In genomic region chr7:32126843-32127242, GRCh38 we compare ENCODE assay signal across 32 cellular contexts. TPM values are rescaled to one million over a fixed set of nuclear protein-coding genes. Genes with fewer than 3 reads are reported as not detected.
"Had no signal": no experiment of that assay in that cellular context is flagged by ENCODE, and none has a peak within 500 bp of the region (broad histone marks: within the 10 kb centered on the region; RNA-seq: fewer than 3 reads in every experiment).

No MANE protein-coding gene starts in this region.

- H3K27me3 ChIP-seq: adrenal gland, breast epithelium, colonic mucosa, MG63, SJCRH30 had no signal

- DNase-seq: activated CD4-positive, alpha-beta memory T cell treated with anti-CD3 and anti-CD28 coated beads, Interleukin-2, amount 10 ng/mL, durations not matched to agents 7 days and 5 days; activated CD4-positive, alpha-beta T cell treated with anti-CD3 and anti-CD28 coated beads for 36 hours; activated CD4-positive, alpha-beta T cell treated with anti-CD3 and anti-CD28 coated beads, Interleukin-2, amount 50 U/mL, for 1 hour; activated gamma-delta T cell treated with Interleukin-2 at 50 U/mL for 16 hours; activated naive CD4-positive, alpha-beta T cell treated with anti-CD3 and anti-CD28 coated beads, Interleukin-2, amount 50 U/mL, for 16 hours; activated naive CD8-positive, alpha-beta T cell treated with anti-CD3 and anti-CD28 coated beads, Interleukin-2, amount 10 ng/mL, durations not matched to agents 7 days and 5 days; activated T-cell treated with anti-CD3 and anti-CD28 coated beads for 4 hours; activated T-cell treated with anti-CD3 and anti-CD28 coated beads, Interleukin-2, amount 50 U/mL, for 72 hours; adrenal gland; anterior cingulate cortex; caudate nucleus; colonic mucosa; MG63; MV-4-11; NCI-H1092 treated with DMSO at 0.1 percent for 48 hours; NCI-H1417 treated with DMSO at 0.1 percent for 48 hours; NCI-H1694; NCI-H2029; NCI-H226; NCI-H510A treated with DMSO at 0.1 percent for 48 hours; NCI-H69; NK-92 treated with Interleukin-12 subunit alpha and Interleukin-12 subunit beta, amount 100 ng/mL, for 24 hours; OCI-M1; Right ventricle myocardium superior; SJCRH30; SK-N-SH; T-helper 1 cell had no signal

- H3K36me3 ChIP-seq: adrenal gland, breast epithelium, colonic mucosa, MG63, SJCRH30 had no signal

- ATAC-seq: activated CD4-positive, alpha-beta T cell treated with anti-CD3 and anti-CD28 coated beads for 36 hours; activated T-cell treated with anti-CD3 and anti-CD28 coated beads, Interleukin-2, amount 50 U/mL, for 72 hours; Panc1 had no signal

- H3K4me3 ChIP-seq: adrenal gland, breast epithelium, colonic mucosa, MG63, SJCRH30 had no signal

RNA-seq across cellular contexts. Expression of gene PDE1C, which starts 56.6 kb away (rescaled TPM):
- total RNA-seq: activated CD4-positive, alpha-beta memory T cell treated with anti-CD3 and anti-CD28 coated beads, Interleukin-2, amount 10 ng/mL, durations not matched to agents 7 days and 5 days; activated CD4-positive, alpha-beta T cell treated with anti-CD3 and anti-CD28 coated beads for 36 hours; activated CD8-positive, alpha-beta memory T cell treated with anti-CD3 and anti-CD28 coated beads for 36 hours; activated naive CD8-positive, alpha-beta T cell treated with anti-CD3 and anti-CD28 coated beads, Interleukin-2, amount 10 ng/mL, durations not matched to agents 7 days and 5 days; activated T-cell treated with anti-CD3 and anti-CD28 coated beads, Interleukin-2, amount 50 U/mL, for 72 hours; activated T-helper 2 cell treated with anti-CD3 and anti-CD28 coated beads, Interferon-gamma antibody, Interleukin-2, Interleukin-4, amounts not matched to agents 10 μg/mL and 5 μg/mL and 100 μg/mL, durations not matched to agents 14 hours and 24 hours and 36 hours; T-helper 2 cell treated with Interferon-gamma antibody and Interleukin-4, amounts not matched to agents 100 ng/mL and 5 ng/mL, for 36 hours had no signal
